9 cellular contexts compared by ENCODE assay signal in the genomic region with DNA sequence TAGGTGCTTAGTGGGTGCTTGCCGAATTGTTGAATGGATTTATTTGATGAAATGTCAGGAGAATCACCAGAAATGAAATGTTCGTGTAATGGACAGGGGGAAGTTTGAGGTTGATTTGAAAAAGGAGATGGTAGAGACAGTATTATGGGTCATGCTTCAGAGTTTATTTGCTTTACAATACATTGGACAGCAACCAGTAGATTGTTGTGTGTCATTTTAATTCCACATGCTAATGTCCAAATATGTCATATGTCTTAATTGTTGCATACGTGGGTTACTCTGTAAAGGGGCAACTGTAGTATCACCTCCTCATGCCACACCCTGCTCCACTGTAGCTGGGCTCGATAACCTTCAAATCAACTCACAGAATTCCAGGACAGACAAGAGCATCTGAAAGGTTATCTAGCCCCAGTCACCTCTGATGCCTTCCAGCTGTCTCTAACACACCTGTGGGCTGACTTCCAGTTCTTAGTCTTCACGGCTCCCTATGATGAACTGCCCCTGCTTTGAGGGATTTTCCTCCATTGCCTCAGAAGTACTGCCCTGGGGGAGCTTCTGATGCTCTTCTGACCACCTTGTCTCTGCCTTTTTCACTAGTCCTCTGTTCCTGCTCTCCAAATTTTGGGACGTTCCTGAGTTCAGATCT.
DNase-seq lines count a peak whose midpoint lies in the region; ATAC-seq and TF ChIP-seq lines count a peak whose summit lies in the region.
"Had no signal": no experiment of that assay in that cellular context is flagged by ENCODE, and none has a peak within 500 bp of the region (broad histone marks: within the 10 kb centered on the region; RNA-seq: fewer than 3 reads in every experiment).

No MANE protein-coding gene starts in this region.

- H3K27ac ChIP-seq in ACC112 (ENCODE audit: low read depth, low read length), result peak overlapping the region; percentile 91

- peaks cover 47% of the 10 kb centered on the region for H3K79me2 ChIP-seq in ACC112 (ENCODE audit: control insufficient read depth, insufficient read depth, low read length, unreplicated experiment)

- no peak for ATAC-seq in HG03442 (IDR thresholded peaks at IDR 0.05; ENCODE audit: unreplicated experiment)

- no peak for DNase-seq in fibroblast of pulmonary artery (ENCODE audit: low read depth)
- DNase-seq in GM19238 (ENCODE audit: insufficient read length, low spot score), result no peak
- no peak for DNase-seq in NCI-H146 (lab: John Stamatoyannopoulos, UW)
- no peak for DNase-seq in DMS 273 treated with DMSO at 0.1 percent for 48 hours (lab: John Stamatoyannopoulos, UW)
- DNase-seq: SHP77 treated with DMSO at 0.1 percent for 48 hours had no signal

- H2AFZ ChIP-seq in ACC112 (ENCODE audit: low read length, unreplicated experiment), result no peak overlapping the region

- peak overlapping the region; percentile 78 for H3K4me3 ChIP-seq in ACC112 (ENCODE audit: low read depth, low read length)
- H3K4me3 ChIP-seq in GM08714 (ENCODE audit: low read length), result peak overlapping the region; percentile 83
- H3K4me3 ChIP-seq in WI38 (ENCODE audit: low read depth, low read length), result peak overlapping the region; percentile 60
- H3K4me3 ChIP-seq in fibroblast of pulmonary artery (replicated peaks; ENCODE audit: low read depth, low read length), result peak overlapping the region; percentile 47

- H3K36me3 ChIP-seq in ACC112 (ENCODE audit: insufficient read depth, low read length), result no peaks in the 10 kb centered on the region; the same call in 1 of the 2 replicates

- peaks cover 41% of the 10 kb centered on the region for H3K4me1 ChIP-seq in ACC112 (ENCODE audit: control insufficient read depth, insufficient read depth, low read length, unreplicated experiment)

- no peaks in the 10 kb centered on the region for H3K27me3 ChIP-seq in ACC112 (ENCODE audit: insufficient read depth, low read length)

- TF ChIP-seq CTCF in WI38 (IDR thresholded peaks at IDR 0.05; ENCODE audit: low read depth, low read length) (no peak), fibroblast of pulmonary artery (IDR thresholded peaks at IDR 0.05; ENCODE audit: low read length, missing control alignments) (no peak)
